Comparison of ENCODE assay signal across 1 cellular context in the genomic region with DNA sequence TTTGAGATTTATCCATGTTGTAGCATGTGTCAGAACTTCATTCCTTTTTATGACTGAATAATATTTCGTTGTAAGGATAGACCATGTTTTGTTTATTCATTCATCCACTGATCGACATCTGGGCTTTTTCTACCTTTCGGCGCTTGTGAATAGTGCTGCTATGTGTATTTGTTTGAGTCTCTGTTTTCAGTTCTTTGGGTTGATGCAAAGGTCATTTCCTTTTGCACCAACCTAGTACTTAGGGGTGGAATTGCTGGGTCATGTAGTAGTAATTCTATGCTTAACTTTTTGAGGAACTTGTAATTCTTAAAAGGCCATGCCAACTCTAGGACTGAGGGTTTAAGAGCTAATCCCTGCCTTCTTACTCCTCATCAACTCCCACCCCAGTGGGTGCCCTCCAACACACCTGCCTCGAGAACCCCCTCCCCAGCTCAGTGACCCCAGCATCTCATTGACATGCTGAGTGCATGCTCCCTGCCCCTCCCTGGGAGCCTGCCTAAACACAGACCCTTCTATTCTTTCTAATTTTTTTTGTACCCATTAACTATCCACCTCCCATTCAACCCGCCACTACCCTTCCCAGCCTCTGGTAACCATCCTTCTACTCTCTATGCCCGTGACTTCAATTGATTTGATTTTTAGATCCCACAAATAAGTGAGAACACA.
TF ChIP-seq lines count a peak whose summit lies in the region.

No MANE protein-coding gene starts in this region.

TF ChIP-seq in HepG2, 621 proteins besides CTCF, POLR2A, EP300 and RAD21 (continued from another document):
- TF ChIP-seq, protein P1, sequence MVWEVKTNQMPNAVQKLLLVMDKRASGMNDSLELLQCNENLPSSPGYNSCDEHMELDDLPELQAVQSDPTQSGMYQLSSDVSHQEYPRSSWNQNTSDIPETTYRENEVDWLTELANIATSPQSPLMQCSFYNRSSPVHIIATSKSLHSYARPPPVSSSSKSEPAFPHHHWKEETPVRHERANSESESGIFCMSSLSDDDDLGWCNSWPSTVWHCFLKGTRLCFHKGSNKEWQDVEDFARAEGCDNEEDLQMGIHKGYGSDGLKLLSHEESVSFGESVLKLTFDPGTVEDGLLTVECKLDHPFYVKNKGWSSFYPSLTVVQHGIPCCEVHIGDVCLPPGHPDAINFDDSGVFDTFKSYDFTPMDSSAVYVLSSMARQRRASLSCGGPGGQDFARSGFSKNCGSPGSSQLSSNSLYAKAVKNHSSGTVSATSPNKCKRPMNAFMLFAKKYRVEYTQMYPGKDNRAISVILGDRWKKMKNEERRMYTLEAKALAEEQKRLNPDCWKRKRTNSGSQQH (CRISPR knock-in tag; IDR thresholded peaks at IDR 0.05; ENCODE audit: low read depth), result no peak
- TF ChIP-seq ZNF629 (CRISPR knock-in tag; conservative IDR thresholded peaks at IDR 0.05) (no peak), FOXP1 (IDR thresholded peaks at IDR 0.05) (no peak), FOXP1 (CRISPR knock-in tag; IDR thresholded peaks at IDR 0.05) (peak; percentile 71; the same call in 1 of the 2 replicates), BRD4 (CRISPR knock-in tag; IDR thresholded peaks at IDR 0.05) (no peak), TMF1 (CRISPR knock-in tag; IDR thresholded peaks at IDR 0.05; ENCODE audit: low read depth) (no peak), KLF11 (CRISPR knock-in tag; IDR thresholded peaks at IDR 0.05) (no peak), ZFX (CRISPR knock-in tag; IDR thresholded peaks at IDR 0.05; ENCODE audit: low read depth) (0 out of 2 replicates have a peak, but pooled peaks have one; percentile 17), SP2 (CRISPR knock-in tag; IDR thresholded peaks at IDR 0.05) (no peak), MLLT10 (CRISPR knock-in tag; IDR thresholded peaks at IDR 0.05) (no peak), SRSF9 (IDR thresholded peaks at IDR 0.05; ENCODE audit: borderline replicate concordance, insufficient read depth, low read depth, low read length, poor library complexity, severe bottlenecking) (no peak), MIXL1 (CRISPR knock-in tag; IDR thresholded peaks at IDR 0.05) (peak; percentile 71; the same call in 1 of the 2 replicates), ZNF432 (CRISPR knock-in tag; IDR thresholded peaks at IDR 0.05; ENCODE audit: borderline replicate concordance) (no peak), ZC3H4 (CRISPR knock-in tag; IDR thresholded peaks at IDR 0.05; ENCODE audit: borderline replicate concordance) (no peak), MED1 (CRISPR knock-in tag; IDR thresholded peaks at IDR 0.05) (peak; percentile 38; the same call in 1 of the 2 replicates), MTF1 (CRISPR knock-in tag; IDR thresholded peaks at IDR 0.05) (no peak), GATAD2A (CRISPR knock-in tag; IDR thresholded peaks at IDR 0.05) (peak; percentile 68), SIX1 (CRISPR knock-in tag; IDR thresholded peaks at IDR 0.05; ENCODE audit: borderline replicate concordance) (peak; percentile 73; the same call in 1 of the 2 replicates), ZNF121 (CRISPR knock-in tag; IDR thresholded peaks at IDR 0.05) (no peak), ZFP36L2 (CRISPR knock-in tag; IDR thresholded peaks at IDR 0.05) (no peak)
- TF ChIP-seq, protein P2, sequence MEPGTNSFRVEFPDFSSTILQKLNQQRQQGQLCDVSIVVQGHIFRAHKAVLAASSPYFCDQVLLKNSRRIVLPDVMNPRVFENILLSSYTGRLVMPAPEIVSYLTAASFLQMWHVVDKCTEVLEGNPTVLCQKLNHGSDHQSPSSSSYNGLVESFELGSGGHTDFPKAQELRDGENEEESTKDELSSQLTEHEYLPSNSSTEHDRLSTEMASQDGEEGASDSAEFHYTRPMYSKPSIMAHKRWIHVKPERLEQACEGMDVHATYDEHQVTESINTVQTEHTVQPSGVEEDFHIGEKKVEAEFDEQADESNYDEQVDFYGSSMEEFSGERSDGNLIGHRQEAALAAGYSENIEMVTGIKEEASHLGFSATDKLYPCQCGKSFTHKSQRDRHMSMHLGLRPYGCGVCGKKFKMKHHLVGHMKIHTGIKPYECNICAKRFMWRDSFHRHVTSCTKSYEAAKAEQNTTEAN (CRISPR knock-in tag; conservative IDR thresholded peaks at IDR 0.05), result 0 out of 2 replicates have a peak, but pooled peaks have one; percentile 30
- TF ChIP-seq, protein P3, sequence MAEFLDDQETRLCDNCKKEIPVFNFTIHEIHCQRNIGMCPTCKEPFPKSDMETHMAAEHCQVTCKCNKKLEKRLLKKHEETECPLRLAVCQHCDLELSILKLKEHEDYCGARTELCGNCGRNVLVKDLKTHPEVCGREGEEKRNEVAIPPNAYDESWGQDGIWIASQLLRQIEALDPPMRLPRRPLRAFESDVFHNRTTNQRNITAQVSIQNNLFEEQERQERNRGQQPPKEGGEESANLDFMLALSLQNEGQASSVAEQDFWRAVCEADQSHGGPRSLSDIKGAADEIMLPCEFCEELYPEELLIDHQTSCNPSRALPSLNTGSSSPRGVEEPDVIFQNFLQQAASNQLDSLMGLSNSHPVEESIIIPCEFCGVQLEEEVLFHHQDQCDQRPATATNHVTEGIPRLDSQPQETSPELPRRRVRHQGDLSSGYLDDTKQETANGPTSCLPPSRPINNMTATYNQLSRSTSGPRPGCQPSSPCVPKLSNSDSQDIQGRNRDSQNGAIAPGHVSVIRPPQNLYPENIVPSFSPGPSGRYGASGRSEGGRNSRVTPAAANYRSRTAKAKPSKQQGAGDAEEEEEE (CRISPR knock-in tag; IDR thresholded peaks at IDR 0.05; ENCODE audit: borderline replicate concordance), result no peak
- TF ChIP-seq, protein P4, sequence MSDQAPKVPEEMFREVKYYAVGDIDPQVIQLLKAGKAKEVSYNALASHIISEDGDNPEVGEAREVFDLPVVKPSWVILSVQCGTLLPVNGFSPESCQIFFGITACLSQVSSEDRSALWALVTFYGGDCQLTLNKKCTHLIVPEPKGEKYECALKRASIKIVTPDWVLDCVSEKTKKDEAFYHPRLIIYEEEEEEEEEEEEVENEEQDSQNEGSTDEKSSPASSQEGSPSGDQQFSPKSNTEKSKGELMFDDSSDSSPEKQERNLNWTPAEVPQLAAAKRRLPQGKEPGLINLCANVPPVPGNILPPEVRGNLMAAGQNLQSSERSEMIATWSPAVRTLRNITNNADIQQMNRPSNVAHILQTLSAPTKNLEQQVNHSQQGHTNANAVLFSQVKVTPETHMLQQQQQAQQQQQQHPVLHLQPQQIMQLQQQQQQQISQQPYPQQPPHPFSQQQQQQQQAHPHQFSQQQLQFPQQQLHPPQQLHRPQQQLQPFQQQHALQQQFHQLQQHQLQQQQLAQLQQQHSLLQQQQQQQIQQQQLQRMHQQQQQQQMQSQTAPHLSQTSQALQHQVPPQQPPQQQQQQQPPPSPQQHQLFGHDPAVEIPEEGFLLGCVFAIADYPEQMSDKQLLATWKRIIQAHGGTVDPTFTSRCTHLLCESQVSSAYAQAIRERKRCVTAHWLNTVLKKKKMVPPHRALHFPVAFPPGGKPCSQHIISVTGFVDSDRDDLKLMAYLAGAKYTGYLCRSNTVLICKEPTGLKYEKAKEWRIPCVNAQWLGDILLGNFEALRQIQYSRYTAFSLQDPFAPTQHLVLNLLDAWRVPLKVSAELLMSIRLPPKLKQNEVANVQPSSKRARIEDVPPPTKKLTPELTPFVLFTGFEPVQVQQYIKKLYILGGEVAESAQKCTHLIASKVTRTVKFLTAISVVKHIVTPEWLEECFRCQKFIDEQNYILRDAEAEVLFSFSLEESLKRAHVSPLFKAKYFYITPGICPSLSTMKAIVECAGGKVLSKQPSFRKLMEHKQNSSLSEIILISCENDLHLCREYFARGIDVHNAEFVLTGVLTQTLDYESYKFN (CRISPR knock-in tag; conservative IDR thresholded peaks at IDR 0.05), result peak; percentile 88
- TF ChIP-seq, protein P5, sequence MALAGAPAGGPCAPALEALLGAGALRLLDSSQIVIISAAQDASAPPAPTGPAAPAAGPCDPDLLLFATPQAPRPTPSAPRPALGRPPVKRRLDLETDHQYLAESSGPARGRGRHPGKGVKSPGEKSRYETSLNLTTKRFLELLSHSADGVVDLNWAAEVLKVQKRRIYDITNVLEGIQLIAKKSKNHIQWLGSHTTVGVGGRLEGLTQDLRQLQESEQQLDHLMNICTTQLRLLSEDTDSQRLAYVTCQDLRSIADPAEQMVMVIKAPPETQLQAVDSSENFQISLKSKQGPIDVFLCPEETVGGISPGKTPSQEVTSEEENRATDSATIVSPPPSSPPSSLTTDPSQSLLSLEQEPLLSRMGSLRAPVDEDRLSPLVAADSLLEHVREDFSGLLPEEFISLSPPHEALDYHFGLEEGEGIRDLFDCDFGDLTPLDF (CRISPR knock-in tag; IDR thresholded peaks at IDR 0.05), result no peak
- TF ChIP-seq, protein P6, sequence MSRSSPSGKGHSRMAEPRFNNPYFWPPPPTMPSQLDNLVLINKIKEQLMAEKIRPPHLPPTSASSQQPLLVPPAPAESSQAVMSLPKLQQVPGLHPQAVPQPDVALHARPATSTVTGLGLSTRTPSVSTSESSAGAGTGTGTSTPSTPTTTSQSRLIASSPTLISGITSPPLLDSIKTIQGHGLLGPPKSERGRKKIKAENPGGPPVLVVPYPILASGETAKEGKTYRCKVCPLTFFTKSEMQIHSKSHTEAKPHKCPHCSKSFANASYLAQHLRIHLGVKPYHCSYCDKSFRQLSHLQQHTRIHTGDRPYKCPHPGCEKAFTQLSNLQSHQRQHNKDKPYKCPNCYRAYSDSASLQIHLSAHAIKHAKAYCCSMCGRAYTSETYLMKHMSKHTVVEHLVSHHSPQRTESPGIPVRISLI (CRISPR knock-in tag; IDR thresholded peaks at IDR 0.05; ENCODE audit: borderline replicate concordance), result peak; percentile 61; the same call in 1 of the 2 replicates
